Comparison of ENCODE assay signal across 10 cellular contexts in genomic region chr12:51389302-51389999, GRCh38. TPM values are rescaled to one million over a fixed set of nuclear protein-coding genes. Genes with fewer than 3 reads are reported as not detected.
DNase-seq lines count a peak whose midpoint lies in the region; ATAC-seq and TF ChIP-seq lines count a peak whose summit lies in the region.
"Had no signal": no experiment of that assay in that cellular context is flagged by ENCODE, and none has a peak within 500 bp of the region (broad histone marks: within the 10 kb centered on the region; RNA-seq: fewer than 3 reads in every experiment).

No MANE protein-coding gene starts in this region.

- no peak overlapping the region for H3K27ac ChIP-seq in uterus

- TF ChIP-seq CTCF in activated CD8-positive, alpha-beta T cell treated with anti-CD3 and anti-CD28 coated beads for 36 hours (IDR thresholded peaks at IDR 0.05) = no peak
- no peak for TF ChIP-seq CTCF in uterus (IDR thresholded peaks at IDR 0.05)

- H3K36me3 ChIP-seq in uterus = no peaks in the 10 kb centered on the region

- peak overlapping the region; percentile 65 for H3K27ac Mint-ChIP-seq in activated CD8-positive, alpha-beta T cell treated with anti-CD3 and anti-CD28 coated beads for 36 hours
- peak overlapping the region; percentile 77 to 92 (median 84) for H3K27ac Mint-ChIP-seq in immature natural killer cell

- intact Hi-C loops in activated CD8-positive, alpha-beta T cell treated with anti-CD3 and anti-CD28 coated beads for 36 hours (cut with micrococcal nuclease) = no loop called here
- intact Hi-C loops in uterus (cut with DNase I; ENCODE audit: low total_unique reads) = no loop called here

- H3K4me3 ChIP-seq in uterus = no peak overlapping the region

- no peaks in the 10 kb centered on the region for H3K4me1 ChIP-seq in uterus

- peaks cover 9 to 10% of the 10 kb centered on the region in 2 donors for H3K27me3 ChIP-seq in uterus

- DNase-seq in AG08396 (ENCODE audit: low spot score) = peak; percentile 63
- peak; percentile 48 for DNase-seq in HCEC 1CT
- peak; percentile 70 for DNase-seq in activated CD8-positive, alpha-beta T cell treated with anti-CD3 and anti-CD28 coated beads for 36 hours
- no peak for DNase-seq in immature natural killer cell
- no peak for DNase-seq in NCI-H526 treated with DMSO at 0.1 percent for 48 hours (lab: John Stamatoyannopoulos, UW)
- no peak for DNase-seq in uterus
- no peak for DNase-seq in NCI-H2081 treated with DMSO at 0.1 percent for 48 hours (lab: John Stamatoyannopoulos, UW)
- DNase-seq in NCI-H2227 treated with DMSO at 0.1 percent for 48 hours (lab: John Stamatoyannopoulos, UW) = no peak
- DNase-seq: glutamatergic neuron, NCI-H1930 had no signal

- no peak for TF ChIP-seq POLR2A in uterus (IDR thresholded peaks at IDR 0.05)

- CTCF ChIA-PET in activated CD8-positive, alpha-beta T cell treated with anti-CD3 and anti-CD28 coated beads for 36 hours (lab: Charles Lee) = interaction anchor here (0.8 to 1.2 kb wide), 3 partner anchors 17 to 430 kb away, joined by 3 to 4 read pairs (median 3); no protein-coding TSS in a partner anchor

- peaks cover 59% of the 10 kb centered on the region for H3K4me1 Mint-ChIP-seq in activated CD8-positive, alpha-beta T cell treated with anti-CD3 and anti-CD28 coated beads for 36 hours (ENCODE audit: low read depth)
- H3K4me1 Mint-ChIP-seq in immature natural killer cell = peaks cover 70 to 80% of the 10 kb centered on the region in 2 donors

- peak overlapping the region; percentile 11 for H3K4me3 Mint-ChIP-seq in activated CD8-positive, alpha-beta T cell treated with anti-CD3 and anti-CD28 coated beads for 36 hours
- H3K4me3 Mint-ChIP-seq in immature natural killer cell = peak overlapping the region in 3 of 5 donors; percentile 35 to 45 (median 42)

- no peaks in the 10 kb centered on the region for H3K27me3 Mint-ChIP-seq in activated CD8-positive, alpha-beta T cell treated with anti-CD3 and anti-CD28 coated beads for 36 hours
- peaks cover 4 to 10% (median 8%) of the 10 kb centered on the region in 3 donors for H3K27me3 Mint-ChIP-seq in immature natural killer cell (ENCODE audit: low read depth in 3 of 3)

- POLR2A ChIA-PET in activated CD8-positive, alpha-beta T cell treated with anti-CD3 and anti-CD28 coated beads for 36 hours (lab: Charles Lee) = interaction anchor here (4.6 kb wide), 1 partner anchor 17 kb away, joined by 30 read pairs; no protein-coding TSS in a partner anchor

- H3K9me3 ChIP-seq in uterus = no peaks in the 10 kb centered on the region

- H3K9me3 Mint-ChIP-seq in activated CD8-positive, alpha-beta T cell treated with anti-CD3 and anti-CD28 coated beads for 36 hours = no peaks in the 10 kb centered on the region
- H3K9me3 Mint-ChIP-seq in immature natural killer cell = no peaks in the 10 kb centered on the region

- ATAC-seq in activated CD8-positive, alpha-beta T cell treated with anti-CD3 and anti-CD28 coated beads for 36 hours = peak; percentile 40

- H3K36me3 Mint-ChIP-seq in activated CD8-positive, alpha-beta T cell treated with anti-CD3 and anti-CD28 coated beads for 36 hours (ENCODE audit: low read depth) = peaks cover 9% of the 10 kb centered on the region
- H3K36me3 Mint-ChIP-seq in immature natural killer cell = peaks cover 0 to 10% (median 7%) of the 10 kb centered on the region in 3 donors

RNA-seq across cellular contexts. Expression of gene GALNT6, which starts 1.8 kb away (rescaled TPM):
- 10 to 100 TPM; 18.0 to 22.3 TPM for total RNA-seq in activated CD8-positive, alpha-beta T cell treated with anti-CD3 and anti-CD28 coated beads for 36 hours
- polyA plus RNA-seq in immature natural killer cell = 10 to 100 TPM in 1 of 3 donors, 1 to 10 TPM in 1, under 1 TPM in 1; 0.91 to 19.0 (median 9.8) TPM
- 1 to 10 TPM in 1 of 4 donors, under 1 TPM in 2, not detected in 1; under 0.01 to 1.3 (median 0.76) TPM for total RNA-seq in uterus

RNA-seq across cellular contexts. Expression of gene SLC4A8, which starts 35.2 kb away (rescaled TPM):
- total RNA-seq in activated CD8-positive, alpha-beta T cell treated with anti-CD3 and anti-CD28 coated beads for 36 hours = 1 to 10 TPM; 1.1 to 2.7 TPM
- 1 to 10 TPM in 2 of 3 donors, not detected in 1; 1.2 TPM for polyA plus RNA-seq in immature natural killer cell
- 1 to 10 TPM in 2 of 4 donors, under 1 TPM in 1, not detected in 1; under 0.01 to 8.0 (median 1.3) TPM for total RNA-seq in uterus

RNA-seq across cellular contexts. Expression of gene CELA1, which starts 43.0 kb away (rescaled TPM):
- under 1 TPM in 1 of 2 experiments, not detected in 1; 0.29 TPM for total RNA-seq in activated CD8-positive, alpha-beta T cell treated with anti-CD3 and anti-CD28 coated beads for 36 hours
- polyA plus RNA-seq in immature natural killer cell = under 1 TPM in 2 of 3 donors, not detected in 1; 0.37 to 1.00 TPM
- not detected for total RNA-seq in uterus

Comparison
In these comparisons a context has a peak if more than half of its experiments do, and no peak if none do; other contexts are left out.
1. DNase-seq: peak in AG08396 (single experiment), HCEC 1CT (single experiment) and activated CD8-positive, alpha-beta T cell treated with anti-CD3 and anti-CD28 coated beads for 36 hours (single experiment); none in immature natural killer cell (0 of 3), NCI-H526 treated with DMSO at 0.1 percent for 48 hours (single experiment), uterus (0 of 2), NCI-H2081 treated with DMSO at 0.1 percent for 48 hours (single experiment) and NCI-H2227 treated with DMSO at 0.1 percent for 48 hours (single experiment).
2. RNA of gene GALNT6, which starts 1.8 kb away (total RNA-seq): 18.0 to 22.3 TPM in activated CD8-positive, alpha-beta T cell treated with anti-CD3 and anti-CD28 coated beads for 36 hours; under 0.01 to 1.3 TPM in uterus; every median in the first group is over 4 times any median in the second.